Comparison of ENCODE assay signal across 1 cellular context in genomic region chr9:130395810-130396435, GRCh38.
A peak's percentile ranks its signal among the peaks of the same experiment; 100 is the strongest.
TF ChIP-seq lines count a peak whose summit lies in the region.

No MANE protein-coding gene starts in this region.

TF ChIP-seq in K562, 482 proteins besides CTCF, POLR2A, EP300 and RAD21:
- TF ChIP-seq CBFA2T3 (IDR thresholded peaks at IDR 0.05) (0 out of 2 replicates have a peak, but pooled peaks have one; percentile 18), FOXK1 (CRISPR knock-in tag; IDR thresholded peaks at IDR 0.05; ENCODE audit: borderline replicate concordance) (no peak), ZNF282 (CRISPR knock-in tag; IDR thresholded peaks at IDR 0.05) (no peak), HNRNPK (IDR thresholded peaks at IDR 0.05; ENCODE audit: low read depth, low read length, poor library complexity, severe bottlenecking) (no peak), POLR2AphosphoS2 (IDR thresholded peaks at IDR 0.05; ENCODE audit: low read length) (no peak), HLTF (IDR thresholded peaks at IDR 0.05) (no peak), NCOA1 (IDR thresholded peaks at IDR 0.05; ENCODE audit: low read depth) (no peak), EGR1 (conservative IDR thresholded peaks at IDR 0.05) (0 out of 2 replicates have a peak, but pooled peaks have one; percentile 8), ASH1L (IDR thresholded peaks at IDR 0.05; ENCODE audit: borderline replicate concordance, low read depth, partially characterized antibody) (no peak), BCOR (IDR thresholded peaks at IDR 0.05) (no peak), ZNF717 (CRISPR knock-in tag; IDR thresholded peaks at IDR 0.05) (no peak), SMARCB1 (IDR thresholded peaks at IDR 0.05; ENCODE audit: insufficient read length, low read depth) (no peak), CUX1 (CRISPR knock-in tag; IDR thresholded peaks at IDR 0.05) (no peak), MTA2 (IDR thresholded peaks at IDR 0.05; ENCODE audit: low read depth) (no peak)
TF ChIP-seq in K562: peak in this region for 2.
